In genomic region chr13:31421756-31422155, GRCh38 we compare ENCODE assay signal across 33 cellular contexts.
"Had no signal": no experiment of that assay in that cellular context is flagged by ENCODE, and none has a peak within 500 bp of the region (broad histone marks: within the 10 kb centered on the region; RNA-seq: fewer than 3 reads in every experiment).

No MANE protein-coding gene starts in this region.

- H3K4me3 Mint-ChIP-seq: activated B cell treated with CpG ODN at 0.5 μM for 24 hours; activated CD4-positive, alpha-beta memory T cell treated with anti-CD3 and anti-CD28 coated beads for 36 hours; activated naive CD4-positive, alpha-beta T cell treated with anti-CD3 and anti-CD28 coated beads, Interleukin-2, amount 10 ng/mL, durations not matched to agents 7 days and 5 days; activated naive CD8-positive, alpha-beta T cell; activated naive CD8-positive, alpha-beta T cell treated with anti-CD3 and anti-CD28 coated beads, Interleukin-2, amount 50 U/mL, for 24 hours; activated T-cell treated with anti-CD3 and anti-CD28 coated beads, Interleukin-2, amount 50 U/mL, for 4 hours; IgD-negative memory B cell had no signal

- H3K9me3 Mint-ChIP-seq: activated B cell treated with CpG ODN at 0.5 μM for 24 hours; activated CD4-positive, alpha-beta memory T cell treated with anti-CD3 and anti-CD28 coated beads for 36 hours; activated naive CD4-positive, alpha-beta T cell treated with anti-CD3 and anti-CD28 coated beads, Interleukin-2, amount 10 ng/mL, durations not matched to agents 7 days and 5 days; activated naive CD8-positive, alpha-beta T cell treated with anti-CD3 and anti-CD28 coated beads, Interleukin-2, amount 50 U/mL, for 24 hours; activated T-cell treated with anti-CD3 and anti-CD28 coated beads, Interleukin-2, amount 50 U/mL, for 4 hours; IgD-negative memory B cell had no signal

- DNase-seq: activated B cell treated with CpG ODN at 0.5 μM for 24 hours; activated CD4-positive, alpha-beta memory T cell treated with anti-CD3 and anti-CD28 coated beads for 36 hours; activated CD4-positive, alpha-beta T cell treated with anti-CD3 and anti-CD28 coated beads for 4 hours; activated CD4-positive, alpha-beta T cell treated with anti-CD3 and anti-CD28 coated beads, Interleukin-2, amount 50 U/mL, for 1 hour; activated CD4-positive, CD25-positive, alpha-beta regulatory T cell treated with anti-CD3 and anti-CD28 coated beads, Interleukin-2, amount 50 U/mL, for 72 hours; activated CD8-positive, alpha-beta memory T cell treated with anti-CD3 and anti-CD28 coated beads, Interleukin-2, amount 50 U/mL, for 4 hours; activated effector memory CD4-positive, alpha-beta T cell treated with Interleukin-2 at 50 U/mL for 16 hours; activated naive CD4-positive, alpha-beta T cell treated with anti-CD3 and anti-CD28 coated beads, Interleukin-2, amount 10 ng/mL, durations not matched to agents 7 days and 5 days; activated naive CD8-positive, alpha-beta T cell treated with anti-CD3 and anti-CD28 coated beads, Interleukin-2, amount 50 U/mL, for 24 hours; activated T-cell treated with anti-CD3 and anti-CD28 coated beads for 4 hours; activated T-cell treated with anti-CD3 and anti-CD28 coated beads, Interleukin-2, amount 50 U/mL, for 4 hours; amygdala; Karpas-422; KBM-7; NCI-H1105; NCI-H1417 treated with DMSO at 0.1 percent for 48 hours; NCI-H1694 treated with DMSO at 0.1 percent for 48 hours; NCI-H2029; NCI-H510A; NCI-H526; NCI-H748 treated with DMSO at 0.1 percent for 48 hours; NK-92 treated with Interleukin-12 subunit alpha and Interleukin-12 subunit beta, amount 100 ng/mL, for 24 hours; PC-3; Peyer's patch; RPMI8226; SW 1271; T-helper 1 cell; T-helper 2 cell; T-helper 9 cell had no signal

- H3K4me3 ChIP-seq: ascending aorta, Peyer's patch had no signal

- H3K27me3 ChIP-seq: ascending aorta, Peyer's patch had no signal

- H3K4me1 ChIP-seq: ascending aorta, Peyer's patch had no signal

- H3K27ac ChIP-seq: ascending aorta, Peyer's patch, VCaP had no signal

- H3K4me1 Mint-ChIP-seq: activated B cell treated with CpG ODN at 0.5 μM for 24 hours; activated naive CD4-positive, alpha-beta T cell treated with anti-CD3 and anti-CD28 coated beads, Interleukin-2, amount 10 ng/mL, durations not matched to agents 7 days and 5 days; activated naive CD8-positive, alpha-beta T cell treated with anti-CD3 and anti-CD28 coated beads, Interleukin-2, amount 50 U/mL, for 24 hours had no signal

- H3K27ac Mint-ChIP-seq: activated B cell treated with CpG ODN at 0.5 μM for 24 hours; activated CD4-positive, alpha-beta memory T cell treated with anti-CD3 and anti-CD28 coated beads for 36 hours; activated naive CD4-positive, alpha-beta T cell treated with anti-CD3 and anti-CD28 coated beads, Interleukin-2, amount 10 ng/mL, durations not matched to agents 7 days and 5 days; activated naive CD8-positive, alpha-beta T cell; activated naive CD8-positive, alpha-beta T cell treated with anti-CD3 and anti-CD28 coated beads, Interleukin-2, amount 50 U/mL, for 24 hours had no signal

- H3K9me3 ChIP-seq: ascending aorta, Peyer's patch had no signal

- H3K36me3 ChIP-seq: ascending aorta, Peyer's patch had no signal

- H3K27me3 Mint-ChIP-seq: activated B cell treated with CpG ODN at 0.5 μM for 24 hours had no signal

- ATAC-seq: activated naive CD8-positive, alpha-beta T cell treated with anti-CD3 and anti-CD28 coated beads, Interleukin-2, amount 50 U/mL, for 24 hours; activated T-cell treated with anti-CD3 and anti-CD28 coated beads, Interleukin-2, amount 50 U/mL, for 4 hours; PC-3 had no signal
